In genomic region chr18:74013955-74014354, GRCh38 we compare ENCODE assay signal across 14 cellular contexts.
DNase-seq lines count a peak whose midpoint lies in the region; ATAC-seq, FAIRE-seq and TF ChIP-seq lines count a peak whose summit lies in the region.
"Had no signal": no experiment of that assay in that cellular context is flagged by ENCODE, and none has a peak within 500 bp of the region (broad histone marks: within the 10 kb centered on the region; RNA-seq: fewer than 3 reads in every experiment).

No MANE protein-coding gene starts in this region.

- H3K9ac ChIP-seq in mesenchymal stem cell (ENCODE audit: low read length), result no peak overlapping the region

- no peaks in the 10 kb centered on the region for H3K79me1 ChIP-seq in mesenchymal stem cell (replicated peaks; ENCODE audit: low read length, poor library complexity, severe bottlenecking)

- H3K27me3 ChIP-seq in mesenchymal stem cell (ENCODE audit: control insufficient read depth in 1 of 2, insufficient read depth in 1 of 2, low read length in 2 of 2), result peaks cover 0 to 53% of the 10 kb centered on the region in 2 experiments

- no peak for TF ChIP-seq CTCF in astrocyte of the spinal cord (IDR thresholded peaks at IDR 0.05; ENCODE audit: low read depth, low read length)

- peak; percentile 42 for DNase-seq in COLO829 (ENCODE audit: low spot score)
- DNase-seq in HT-29 (ENCODE audit: low spot score), result peak; percentile 2
- peak; percentile 87 for DNase-seq in astrocyte of the spinal cord (ENCODE audit: low read depth, low spot score)
- peak; percentile 61 for DNase-seq in mesenchymal stem cell
- no peak for DNase-seq in RCC 7860 (ENCODE audit: low spot score)
- no peak for DNase-seq in NCI-H1105 (lab: John Stamatoyannopoulos, UW)
- no peak for DNase-seq in middle frontal gyrus (ENCODE audit: extremely low spot score, low spot score)
- DNase-seq: activated effector memory CD4-positive, alpha-beta T cell treated with anti-CD3 and anti-CD28 coated beads, Interleukin-2, amount 50 U/mL, for 16 hours; effector CD8-positive, alpha-beta T cell; NCI-H146; stimulated activated CD4-positive, alpha-beta T cell treated with anti-CD3 and anti-CD28 coated beads, Interleukin-4, amount 100 ng/mL, for 4 hours had no signal

- H3K36me3 ChIP-seq in mesenchymal stem cell (ENCODE audit: control insufficient read depth in 1 of 2, insufficient read depth in 2 of 2, low read depth in 1 of 2, low read length in 2 of 2), result no peaks in the 10 kb centered on the region

- no peak for FAIRE-seq in RCC 7860 (lab: Jason Lieb, UNC)
- FAIRE-seq: H54 had no signal

- H2BK5ac ChIP-seq in mesenchymal stem cell (ENCODE audit: low read depth, low read length, poor library complexity, severe bottlenecking), result no peak overlapping the region

- H2BK12ac ChIP-seq in mesenchymal stem cell (ENCODE audit: low read length in 2 of 2), result no peak overlapping the region

- no peak overlapping the region for H3K18ac ChIP-seq in mesenchymal stem cell (ENCODE audit: low read depth in 1 of 2, low read length in 2 of 2)

- no peak overlapping the region for H3K14ac ChIP-seq in mesenchymal stem cell (ENCODE audit: low read length in 2 of 2)

- no peak overlapping the region for H2BK120ac ChIP-seq in mesenchymal stem cell (ENCODE audit: low read depth, low read length)

- no peak overlapping the region for H4K8ac ChIP-seq in mesenchymal stem cell (ENCODE audit: low read length)

- no peak overlapping the region for H2AK5ac ChIP-seq in mesenchymal stem cell (ENCODE audit: low read length, severe bottlenecking)

- H2BK15ac ChIP-seq in mesenchymal stem cell (ENCODE audit: low read depth, poor library complexity, severe bottlenecking), result no peak overlapping the region

- no peak for ATAC-seq in GM18517 (IDR thresholded peaks at IDR 0.05; ENCODE audit: unreplicated experiment)
- ATAC-seq: natural killer cell treated with Interleukin-12 subunit alpha and Interleukin-12 subunit beta and Interleukin-15 and Interleukin-18, amount 100 ng/mL, for 72 hours had no signal

- H3K4ac ChIP-seq in mesenchymal stem cell (ENCODE audit: low read depth in 1 of 2, low read length in 2 of 2), result no peak overlapping the region

- in situ Hi-C loops in astrocyte of the spinal cord (cut with HindIII; ENCODE audit: low sequenced_read_pairs), result no loop called here

- H3K27ac ChIP-seq in mesenchymal stem cell (ENCODE audit: low read length, poor library complexity, severe bottlenecking), result no peak overlapping the region

- H3K4me3 ChIP-seq in astrocyte of the spinal cord (ENCODE audit: low read depth, low read length) (no peak overlapping the region), mesenchymal stem cell (ENCODE audit: insufficient read depth in 1 of 2, low read depth in 1 of 2, low read length in 2 of 2) (no peak overlapping the region)

- no peak overlapping the region for H4K91ac ChIP-seq in mesenchymal stem cell (ENCODE audit: low read length)

- H3K4me2 ChIP-seq in mesenchymal stem cell (ENCODE audit: low read length, poor library complexity, severe bottlenecking), result no peak overlapping the region

- 48% methylated on average over 5 of the region's 5 CpGs for WGBS in mesenchymal stem cell

- peaks cover 5% of the 10 kb centered on the region for H3K9me3 ChIP-seq in mesenchymal stem cell (ENCODE audit: control insufficient read depth, low read length)

- H2AFZ ChIP-seq in mesenchymal stem cell (ENCODE audit: low read depth, low read length), result no peak overlapping the region

- H3K4me1 ChIP-seq in mesenchymal stem cell (ENCODE audit: control insufficient read depth, insufficient read depth, low read depth, low read length), result no peaks in the 10 kb centered on the region

- H3K23ac ChIP-seq in mesenchymal stem cell (ENCODE audit: low read length in 2 of 2), result no peak overlapping the region

Comparison
In these comparisons a context has a peak if more than half of its experiments do, and no peak if none do; other contexts are left out.
1. DNase-seq: peak in COLO829 (single experiment), HT-29 (single experiment), astrocyte of the spinal cord (single experiment) and mesenchymal stem cell (single experiment); none in RCC 7860 (single experiment), NCI-H1105 (single experiment) and middle frontal gyrus (single experiment).